ENCODE assay signal across 8 cellular contexts in genomic region chr5:119435436-119436132, GRCh38. TPM values are rescaled to one million over a fixed set of nuclear protein-coding genes. Genes with fewer than 3 reads are reported as not detected.
DNase-seq lines count a peak whose midpoint lies in the region; ATAC-seq and TF ChIP-seq lines count a peak whose summit lies in the region.

No MANE protein-coding gene starts in this region.

- H3K9me3 ChIP-seq in Karpas-422 (ENCODE audit: low read length), result no peaks in the 10 kb centered on the region
- no peaks in the 10 kb centered on the region for H3K9me3 ChIP-seq in colonic mucosa

- peak overlapping the region; percentile 60 for H3K56ac ChIP-seq in mesendoderm (ENCODE audit: low read length)

- H2BK15ac ChIP-seq in mesendoderm (replicated peaks; ENCODE audit: low read depth), result no peak overlapping the region

- intact Hi-C loops in colonic mucosa (cut with DNase I), result no loop called here

- H3K4me2 ChIP-seq in Karpas-422 (ENCODE audit: low read depth, low read length, poor library complexity, severe bottlenecking) (peak overlapping the region; percentile 61), mesendoderm (ENCODE audit: low read length) (no peak overlapping the region)

- H3K79me1 ChIP-seq in mesendoderm (ENCODE audit: low read length), result no peaks in the 10 kb centered on the region

- H3K9me3 Mint-ChIP-seq in stimulated activated effector memory CD8-positive, alpha-beta T cell treated with anti-CD3 and anti-CD28 coated beads, Interleukin-12 subunit alpha, Interleukin-12 subunit beta, amount 100 ng/mL, for 72 hours, result no peaks in the 10 kb centered on the region

- no peak overlapping the region for H3K4me3 Mint-ChIP-seq in stimulated activated effector memory CD8-positive, alpha-beta T cell treated with anti-CD3 and anti-CD28 coated beads, Interleukin-12 subunit alpha, Interleukin-12 subunit beta, amount 100 ng/mL, for 72 hours

- peak overlapping the region; percentile 33; the same call in 1 of the 2 replicates for H3K4me3 ChIP-seq in Karpas-422 (ENCODE audit: low read length)
- H3K4me3 ChIP-seq in colonic mucosa, result no peak overlapping the region
- H3K4me3 ChIP-seq in mesendoderm (ENCODE audit: low read length), result no peak overlapping the region

- peak overlapping the region; percentile 87 for H2AFZ ChIP-seq in Karpas-422 (ENCODE audit: low read length)

- H3K9ac ChIP-seq in Karpas-422 (ENCODE audit: low read length) (peak overlapping the region; percentile 52), colonic mucosa (ENCODE audit: low read depth in 2 of 2, low read length in 2 of 2) (no peak overlapping the region), mesendoderm (ENCODE audit: low read length) (no peak overlapping the region)

- no CpG with 5 or more reads among the region's 8 CpGs for WGBS in mesendoderm (ENCODE audit: extremely low coverage, insufficient coverage, low lambda C conversion rate)

- H3K4me1 Mint-ChIP-seq in stimulated activated effector memory CD8-positive, alpha-beta T cell treated with anti-CD3 and anti-CD28 coated beads, Interleukin-12 subunit alpha, Interleukin-12 subunit beta, amount 100 ng/mL, for 72 hours, result peaks cover 9% of the 10 kb centered on the region

- H3K36me3 Mint-ChIP-seq in stimulated activated effector memory CD8-positive, alpha-beta T cell treated with anti-CD3 and anti-CD28 coated beads, Interleukin-12 subunit alpha, Interleukin-12 subunit beta, amount 100 ng/mL, for 72 hours, result no peaks in the 10 kb centered on the region

- H2BK5ac ChIP-seq in mesendoderm (ENCODE audit: low read length), result peak overlapping the region; percentile 70

- no peak overlapping the region for H3K4ac ChIP-seq in mesendoderm (ENCODE audit: low read depth, low read length)

- peak; percentile 95 for ATAC-seq in GM21723 (IDR thresholded peaks at IDR 0.05; ENCODE audit: unreplicated experiment)
- ATAC-seq in stimulated activated effector memory CD8-positive, alpha-beta T cell treated with anti-CD3 and anti-CD28 coated beads, Interleukin-12 subunit alpha, Interleukin-12 subunit beta, amount 100 ng/mL, for 72 hours, result peak; percentile 73

- H3K27ac ChIP-seq in Karpas-422 (ENCODE audit: low read length) (no peak overlapping the region), colonic mucosa (no peak overlapping the region), mesendoderm (ENCODE audit: low read depth, low read length) (no peak overlapping the region)

- no peak overlapping the region for H3K18ac ChIP-seq in mesendoderm (ENCODE audit: low read length)

- no peak overlapping the region for H3K23ac ChIP-seq in mesendoderm (ENCODE audit: low read length)

- no peak overlapping the region for H3K27ac Mint-ChIP-seq in stimulated activated effector memory CD8-positive, alpha-beta T cell treated with anti-CD3 and anti-CD28 coated beads, Interleukin-12 subunit alpha, Interleukin-12 subunit beta, amount 100 ng/mL, for 72 hours

- peaks cover 21% of the 10 kb centered on the region for H3K4me1 ChIP-seq in Karpas-422 (ENCODE audit: low read length)
- no peaks in the 10 kb centered on the region for H3K4me1 ChIP-seq in colonic mucosa
- no peaks in the 10 kb centered on the region for H3K4me1 ChIP-seq in mesendoderm (ENCODE audit: control insufficient read depth, low read depth, low read length)

- peak; percentile 36 for TF ChIP-seq CTCF in colonic mucosa (IDR thresholded peaks at IDR 0.05)

- H4K8ac ChIP-seq in mesendoderm (ENCODE audit: low read depth, low read length), result no peak overlapping the region

- H2AK5ac ChIP-seq in mesendoderm (ENCODE audit: low read length), result peak overlapping the region; percentile 78

- DNase-seq in GDM1 (lab: John Stamatoyannopoulos, UW) (peak; percentile 73), Karpas-422 (peak; percentile 93), colonic mucosa (peak; percentile 69), mesendoderm (peak; percentile 82), amniotic stem cell (lab: John Stamatoyannopoulos, UW) (no peak)
- peak; percentile 66 to 72 for DNase-seq in activated CD4-positive, alpha-beta T cell treated with anti-CD3 and anti-CD28 coated beads for 4 hours
- DNase-seq in stimulated activated effector memory CD8-positive, alpha-beta T cell treated with anti-CD3 and anti-CD28 coated beads, Interleukin-12 subunit alpha, Interleukin-12 subunit beta, amount 100 ng/mL, for 72 hours (ENCODE audit: low spot score in 2 of 2), result peak; percentile 54 to 74

- no peak overlapping the region for H2BK120ac ChIP-seq in mesendoderm (ENCODE audit: low read depth, low read length)

- no peaks in the 10 kb centered on the region for H3K79me2 ChIP-seq in Karpas-422 (ENCODE audit: low read length)
- no peaks in the 10 kb centered on the region for H3K79me2 ChIP-seq in mesendoderm (ENCODE audit: control insufficient read depth, insufficient read depth, low read length)

- no peaks in the 10 kb centered on the region for H3K27me3 ChIP-seq in Karpas-422 (ENCODE audit: low read length)
- H3K27me3 ChIP-seq in colonic mucosa, result no peaks in the 10 kb centered on the region
- no peaks in the 10 kb centered on the region for H3K27me3 ChIP-seq in mesendoderm (ENCODE audit: insufficient read depth, low read length, poor library complexity)

- H3K36me3 ChIP-seq in Karpas-422 (ENCODE audit: insufficient read depth, low read length) (no peaks in the 10 kb centered on the region), colonic mucosa (no peaks in the 10 kb centered on the region), mesendoderm (ENCODE audit: control insufficient read depth, insufficient read depth, low read length) (no peaks in the 10 kb centered on the region)

- H4K5ac ChIP-seq in mesendoderm (ENCODE audit: low read length), result no peak overlapping the region

- no peaks in the 10 kb centered on the region for H3K9me2 ChIP-seq in Karpas-422 (replicated peaks; ENCODE audit: insufficient read depth, low read length)

- H4K20me1 ChIP-seq in Karpas-422 (ENCODE audit: insufficient read depth, low read depth, low read length), result no peaks in the 10 kb centered on the region

RNA-seq across cellular contexts. Expression of gene HSD17B4, which starts 16.7 kb away (rescaled TPM):
- 57.6 and 127 TPM in 2 replicates for total RNA-seq in Karpas-422 (2014; rRNA removed; shearing (Covaris generic); ENCODE audit: low replicate concordance)
- total RNA-seq in colonic mucosa, result 100 to 1,000 TPM; 252 to 304 TPM
- 337 TPM for polyA plus RNA-seq in mesendoderm (2013, experiment 1 of 2)
- 318 TPM for polyA plus RNA-seq in mesendoderm (2013, experiment 2 of 2)
